22 cellular contexts compared by ENCODE assay signal in genomic region chr11:125662689-125663088, GRCh38. TPM values are rescaled to one million over a fixed set of nuclear protein-coding genes. Genes with fewer than 3 reads are reported as not detected.
DNase-seq lines count a peak whose midpoint lies in the region; ATAC-seq and TF ChIP-seq lines count a peak whose summit lies in the region.
"Had no signal": no experiment of that assay in that cellular context is flagged by ENCODE, and none has a peak within 500 bp of the region (broad histone marks: within the 10 kb centered on the region; RNA-seq: fewer than 3 reads in every experiment).

No MANE protein-coding gene starts in this region.

- peaks cover 80% of the 10 kb centered on the region for H3K36me3 Mint-ChIP-seq in activated CD8-positive, alpha-beta memory T cell treated with anti-CD3 and anti-CD28 coated beads, Interleukin-2, amount 10 ng/mL, durations not matched to agents 7 days and 5 days
- peaks cover 88% of the 10 kb centered on the region for H3K36me3 Mint-ChIP-seq in activated T-helper 2 cell treated with anti-CD3 and anti-CD28 coated beads, Interferon-gamma antibody, Interleukin-2, Interleukin-4, amounts not matched to agents 10 μg/mL and 5 μg/mL and 100 μg/mL, durations not matched to agents 14 hours and 24 hours and 36 hours (ENCODE audit: low read depth)

- CTCF ChIA-PET in activated CD8-positive, alpha-beta memory T cell treated with anti-CD3 and anti-CD28 coated beads, Interleukin-2, amount 10 ng/mL, durations not matched to agents 7 days and 5 days (lab: Charles Lee), result interaction anchor here (1.4 kb wide), 1 partner anchor 11 kb away, joined by 4 read pairs; no protein-coding TSS in a partner anchor

- H3K9me3 ChIP-seq in osteoblast (ENCODE audit: low read depth, low read length), result no peaks in the 10 kb centered on the region

- no peaks in the 10 kb centered on the region for H3K4me1 ChIP-seq in osteoblast (ENCODE audit: insufficient read depth, low read length)

- H3K79me2 ChIP-seq in osteoblast (ENCODE audit: insufficient read depth, low read length), result no peaks in the 10 kb centered on the region

- H3K4me2 ChIP-seq in osteoblast (ENCODE audit: insufficient read depth, low read length), result no peak overlapping the region
- H3K4me2 ChIP-seq: PC-9 had no signal

- no peak overlapping the region for H3K4me3 ChIP-seq in osteoblast (ENCODE audit: insufficient read depth, low read length)
- H3K4me3 ChIP-seq: GM23248, PC-9 had no signal

- H3K4me3 Mint-ChIP-seq in activated CD8-positive, alpha-beta memory T cell treated with anti-CD3 and anti-CD28 coated beads, Interleukin-2, amount 10 ng/mL, durations not matched to agents 7 days and 5 days, result no peak overlapping the region
- no peak overlapping the region for H3K4me3 Mint-ChIP-seq in activated T-helper 2 cell treated with anti-CD3 and anti-CD28 coated beads, Interferon-gamma antibody, Interleukin-2, Interleukin-4, amounts not matched to agents 10 μg/mL and 5 μg/mL and 100 μg/mL, durations not matched to agents 14 hours and 24 hours and 36 hours (ENCODE audit: low read depth)
- H3K4me3 Mint-ChIP-seq: CD4-positive, CD25-positive, alpha-beta regulatory T cell; H9 had no signal

- TF ChIP-seq CTCF in osteoblast (IDR thresholded peaks at IDR 0.05; ENCODE audit: extremely low read depth, low read depth, low read length), result no peak

- peak overlapping the region; percentile 7 for H3K27ac Mint-ChIP-seq in activated CD8-positive, alpha-beta memory T cell treated with anti-CD3 and anti-CD28 coated beads, Interleukin-2, amount 10 ng/mL, durations not matched to agents 7 days and 5 days
- H3K27ac Mint-ChIP-seq in activated T-helper 2 cell treated with anti-CD3 and anti-CD28 coated beads, Interferon-gamma antibody, Interleukin-2, Interleukin-4, amounts not matched to agents 10 μg/mL and 5 μg/mL and 100 μg/mL, durations not matched to agents 14 hours and 24 hours and 36 hours, result peak overlapping the region; percentile 59
- H3K27ac Mint-ChIP-seq: H9 had no signal

- H3K36me3 ChIP-seq in osteoblast (ENCODE audit: insufficient read depth, low read length), result no peaks in the 10 kb centered on the region

- peaks cover 22% of the 10 kb centered on the region for H3K4me1 Mint-ChIP-seq in activated CD8-positive, alpha-beta memory T cell treated with anti-CD3 and anti-CD28 coated beads, Interleukin-2, amount 10 ng/mL, durations not matched to agents 7 days and 5 days
- H3K4me1 Mint-ChIP-seq in activated T-helper 2 cell treated with anti-CD3 and anti-CD28 coated beads, Interferon-gamma antibody, Interleukin-2, Interleukin-4, amounts not matched to agents 10 μg/mL and 5 μg/mL and 100 μg/mL, durations not matched to agents 14 hours and 24 hours and 36 hours (ENCODE audit: low read depth), result peaks cover 24% of the 10 kb centered on the region
- H3K4me1 Mint-ChIP-seq: H9 had no signal

- H3K9me3 Mint-ChIP-seq in activated CD8-positive, alpha-beta memory T cell treated with anti-CD3 and anti-CD28 coated beads, Interleukin-2, amount 10 ng/mL, durations not matched to agents 7 days and 5 days (ENCODE audit: low read depth), result peaks cover 16% of the 10 kb centered on the region
- H3K9me3 Mint-ChIP-seq in activated T-helper 2 cell treated with anti-CD3 and anti-CD28 coated beads, Interferon-gamma antibody, Interleukin-2, Interleukin-4, amounts not matched to agents 10 μg/mL and 5 μg/mL and 100 μg/mL, durations not matched to agents 14 hours and 24 hours and 36 hours, result peaks cover 41% of the 10 kb centered on the region

- ATAC-seq in activated CD8-positive, alpha-beta memory T cell treated with anti-CD3 and anti-CD28 coated beads, Interleukin-2, amount 10 ng/mL, durations not matched to agents 7 days and 5 days, result peak; percentile 23
- no peak for ATAC-seq in HG03354 (IDR thresholded peaks at IDR 0.05; ENCODE audit: poor library complexity, severe bottlenecking, unreplicated experiment)

- H2AFZ ChIP-seq in osteoblast (ENCODE audit: low read length), result no peak overlapping the region
- H2AFZ ChIP-seq: GM23248, PC-9 had no signal

- no peak overlapping the region for H3K27ac ChIP-seq in osteoblast (ENCODE audit: low read depth, low read length)
- H3K27ac ChIP-seq: GM23248, PC-9 had no signal

- intact Hi-C loops in activated T-helper 2 cell treated with anti-CD3 and anti-CD28 coated beads, Interferon-gamma antibody, Interleukin-2, Interleukin-4, amounts not matched to agents 10 μg/mL and 5 μg/mL and 100 μg/mL, durations not matched to agents 14 hours and 24 hours and 36 hours (cut with micrococcal nuclease), result no loop called here

- H3K27me3 ChIP-seq in osteoblast (ENCODE audit: insufficient read depth, low read length), result no peaks in the 10 kb centered on the region

- H4K20me1 ChIP-seq in osteoblast (ENCODE audit: insufficient read depth, low read length), result no peaks in the 10 kb centered on the region

- DNase-seq in activated CD8-positive, alpha-beta memory T cell treated with anti-CD3 and anti-CD28 coated beads, Interleukin-2, amount 10 ng/mL, durations not matched to agents 7 days and 5 days, result no peak
- no peak for DNase-seq in activated CD8-positive, alpha-beta memory T cell treated with anti-CD3 and anti-CD28 coated beads for 24 hours
- DNase-seq in DMS153 treated with DMSO at 0.1 percent for 48 hours (lab: John Stamatoyannopoulos, UW; ENCODE audit: unreplicated experiment) (peak; percentile 36), NCI-H2029 (lab: John Stamatoyannopoulos, UW) (peak; percentile 23), osteoblast (ENCODE audit: insufficient read length, low spot score, missing footprints) (no peak)
- DNase-seq in activated T-helper 2 cell treated with anti-CD3 and anti-CD28 coated beads, Interferon-gamma antibody, Interleukin-2, Interleukin-4, amounts not matched to agents 10 μg/mL and 5 μg/mL and 100 μg/mL, durations not matched to agents 14 hours and 24 hours and 36 hours (ENCODE audit: low spot score), result no peak
- DNase-seq: CD4-positive, CD25-positive, alpha-beta regulatory T cell; COR-L47; DND-41; GM23248; H9; Kasumi-1; NCI-H187 treated with DMSO at 0.1 percent for 48 hours; NCI-H2171 treated with DMSO at 0.1 percent for 48 hours; NCI-H446 treated with DMSO at 0.1 percent for 48 hours; NCI-H69; PC-9; RPMI8226; SHP77 had no signal

- H3K27me3 Mint-ChIP-seq in activated CD8-positive, alpha-beta memory T cell treated with anti-CD3 and anti-CD28 coated beads, Interleukin-2, amount 10 ng/mL, durations not matched to agents 7 days and 5 days, result no peaks in the 10 kb centered on the region
- H3K27me3 Mint-ChIP-seq in activated T-helper 2 cell treated with anti-CD3 and anti-CD28 coated beads, Interferon-gamma antibody, Interleukin-2, Interleukin-4, amounts not matched to agents 10 μg/mL and 5 μg/mL and 100 μg/mL, durations not matched to agents 14 hours and 24 hours and 36 hours (ENCODE audit: low read depth), result no peaks in the 10 kb centered on the region
- H3K27me3 Mint-ChIP-seq: CD4-positive, CD25-positive, alpha-beta regulatory T cell had no signal

RNA-seq across cellular contexts. Expression of gene ACRV1, which starts 18.0 kb away (rescaled TPM):
- total RNA-seq in activated CD8-positive, alpha-beta memory T cell treated with anti-CD3 and anti-CD28 coated beads, Interleukin-2, amount 10 ng/mL, durations not matched to agents 7 days and 5 days, result not detected
- total RNA-seq in activated T-helper 2 cell treated with anti-CD3 and anti-CD28 coated beads, Interferon-gamma antibody, Interleukin-2, Interleukin-4, amounts not matched to agents 10 μg/mL and 5 μg/mL and 100 μg/mL, durations not matched to agents 14 hours and 24 hours and 36 hours, result not detected in 2 replicates
- total RNA-seq in osteoblast, result not detected in 2 replicates
- total RNA-seq: A673; CD4-positive, CD25-positive, alpha-beta regulatory T cell; GM23248; H9; MCF 10A; PC-9 had no signal

RNA-seq across cellular contexts. Expression of gene CHEK1, which starts 37.7 kb away (rescaled TPM):
- 100 to 1,000 TPM; 106 to 133 TPM for total RNA-seq in activated CD8-positive, alpha-beta memory T cell treated with anti-CD3 and anti-CD28 coated beads, Interleukin-2, amount 10 ng/mL, durations not matched to agents 7 days and 5 days
- total RNA-seq in activated T-helper 2 cell treated with anti-CD3 and anti-CD28 coated beads, Interferon-gamma antibody, Interleukin-2, Interleukin-4, amounts not matched to agents 10 μg/mL and 5 μg/mL and 100 μg/mL, durations not matched to agents 14 hours and 24 hours and 36 hours, result 109 and 110 TPM in 2 replicates
- 16.6 and 22.4 TPM in 2 replicates for total RNA-seq in osteoblast

Comparison
In these comparisons a context has a peak if more than half of its experiments do, and no peak if none do; other contexts are left out.
1. DNase-seq: peak in DMS153 treated with DMSO at 0.1 percent for 48 hours (single experiment) and NCI-H2029 (single experiment); none in activated CD8-positive, alpha-beta memory T cell treated with anti-CD3 and anti-CD28 coated beads, Interleukin-2, amount 10 ng/mL, durations not matched to agents 7 days and 5 days (single experiment), activated CD8-positive, alpha-beta memory T cell treated with anti-CD3 and anti-CD28 coated beads for 24 hours (single experiment), activated T-helper 2 cell treated with anti-CD3 and anti-CD28 coated beads, Interferon-gamma antibody, Interleukin-2, Interleukin-4, amounts not matched to agents 10 μg/mL and 5 μg/mL and 100 μg/mL, durations not matched to agents 14 hours and 24 hours and 36 hours (single experiment) and osteoblast (single experiment).